In genomic region chr15:85421116-85421925, GRCh38 we compare ENCODE assay signal across 14 cellular contexts. TPM values are rescaled to one million over a fixed set of nuclear protein-coding genes. Genes with fewer than 3 reads are reported as not detected.
DNase-seq lines count a peak whose midpoint lies in the region; ATAC-seq, FAIRE-seq and TF ChIP-seq lines count a peak whose summit lies in the region.
"Had no signal": no experiment of that assay in that cellular context is flagged by ENCODE, and none has a peak within 500 bp of the region (broad histone marks: within the 10 kb centered on the region; RNA-seq: fewer than 3 reads in every experiment).

No MANE protein-coding gene starts in this region.

- no peaks in the 10 kb centered on the region for H3K9me3 Mint-ChIP-seq in astrocyte (ENCODE audit: unreplicated experiment)

- H3K4me1 ChIP-seq in A673 (ENCODE audit: insufficient read depth, low read length, poor library complexity, severe bottlenecking) (peaks cover 49% of the 10 kb centered on the region), astrocyte (ENCODE audit: insufficient read depth, low read length) (peaks cover 6% of the 10 kb centered on the region), tibial nerve (peaks cover 0 to 39% (median 7%) of the 10 kb centered on the region in 4 donors)

- peak overlapping the region; percentile 38 for H3K27ac Mint-ChIP-seq in astrocyte (ENCODE audit: unreplicated experiment)

- peaks cover 55% of the 10 kb centered on the region for H4K20me1 ChIP-seq in astrocyte (ENCODE audit: insufficient read depth, low read length)

- peak overlapping the region; percentile 43 for H3K4me2 ChIP-seq in astrocyte (ENCODE audit: low read length)

- no peak for TF ChIP-seq CTCF in A673 (conservative IDR thresholded peaks at IDR 0.05; ENCODE audit: low read depth, low read length)
- no peak for TF ChIP-seq CTCF in astrocyte (IDR thresholded peaks at IDR 0.05; ENCODE audit: insufficient read depth, low read depth, low read length)
- no peak for TF ChIP-seq CTCF in tibial nerve (IDR thresholded peaks at IDR 0.05)

- FAIRE-seq in GM19239 (lab: Jason Lieb, UNC) (peak; percentile 87), astrocyte (lab: Jason Lieb, UNC) (peak; percentile 23)

- H3K4me3 ChIP-seq in A673 (ENCODE audit: low read depth, low read length, poor library complexity, severe bottlenecking) (no peak overlapping the region), astrocyte (ENCODE audit: insufficient read depth, low read depth, low read length) (no peak overlapping the region), tibial nerve (no peak overlapping the region)
- H3K4me3 ChIP-seq: adrenal gland, ovary, testis had no signal

- TF ChIP-seq POLR2A in tibial nerve (IDR thresholded peaks at IDR 0.05): no peak

- H3K4me1 Mint-ChIP-seq in astrocyte (ENCODE audit: low read depth, unreplicated experiment): peaks cover 54% of the 10 kb centered on the region

- TF ChIP-seq EP300 in tibial nerve (IDR thresholded peaks at IDR 0.05): no peak

- DNase-seq in A673 (ENCODE audit: low spot score) (peak; percentile 86), GM19239 (ENCODE audit: insufficient read length, low spot score) (no peak), astrocyte (ENCODE audit: low read depth) (peak; percentile 75), left lobe of liver (ENCODE audit: low spot score) (no peak), tibial nerve (ENCODE audit: low spot score in 2 of 2) (no peak), DMS53 (lab: John Stamatoyannopoulos, UW) (no peak), OCI-M2 (lab: John Stamatoyannopoulos, UW; ENCODE audit: unreplicated experiment) (no peak), NCI-H2196 (lab: John Stamatoyannopoulos, UW; ENCODE audit: unreplicated experiment) (no peak)
- DNase-seq: adrenal gland, DND-41, midbrain, ovary, testis had no signal

- H3K4me3 Mint-ChIP-seq in astrocyte (ENCODE audit: unreplicated experiment): no peak overlapping the region

- no peaks in the 10 kb centered on the region for H3K27me3 ChIP-seq in A673 (replicated peaks; ENCODE audit: insufficient read depth, low read depth, low read length, poor library complexity)
- no peaks in the 10 kb centered on the region for H3K27me3 ChIP-seq in astrocyte (ENCODE audit: insufficient read depth, low read length)
- no peaks in the 10 kb centered on the region for H3K27me3 ChIP-seq in tibial nerve
- H3K27me3 ChIP-seq: adrenal gland, ovary, testis had no signal

- peak; percentile 52 for ATAC-seq in left lobe of liver

- 92 to 93% methylated on average over 10 of the region's 10 CpGs for WGBS in tibial nerve, 2 donors

- H3K9me3 ChIP-seq in A673 (ENCODE audit: low read depth, low read length, poor library complexity, severe bottlenecking): no peaks in the 10 kb centered on the region
- no peaks in the 10 kb centered on the region for H3K9me3 ChIP-seq in astrocyte (ENCODE audit: insufficient read depth, low read depth, low read length)
- H3K9me3 ChIP-seq in tibial nerve: no peaks in the 10 kb centered on the region
- H3K9me3 ChIP-seq: adrenal gland, ovary, testis had no signal

- intact Hi-C loops in A673 (cut with micrococcal nuclease; ENCODE audit: unreplicated experiment): no loop called here

- BruUV-seq in A673 (replicated peaks; lab: Mats Ljungman, UMichigan): no TSS peak

- POLR2A ChIA-PET in A673 (lab: Charles Lee; ENCODE audit: low non-redundant PET): interaction anchor here (0.6 kb wide), 2 partner anchors 70 to 197 kb away, joined by 3 to 4 read pairs; no protein-coding TSS in a partner anchor

- H3K9ac ChIP-seq in astrocyte (ENCODE audit: low read length): no peak overlapping the region

- no peaks in the 10 kb centered on the region for H3K27me3 Mint-ChIP-seq in astrocyte (ENCODE audit: low read depth, unreplicated experiment)

- H3K27ac ChIP-seq in A673 (ENCODE audit: low read depth, low read length, poor library complexity, severe bottlenecking): peak overlapping the region; percentile 45
- peak overlapping the region; percentile 13 for H3K27ac ChIP-seq in astrocyte (ENCODE audit: low read depth, low read length)
- H3K27ac ChIP-seq in tibial nerve: no peak overlapping the region
- H3K27ac ChIP-seq: adrenal gland, ovary, testis, VCaP had no signal

- H3K36me3 ChIP-seq in A673 (ENCODE audit: insufficient read depth, low read length, poor library complexity, severe bottlenecking): no peaks in the 10 kb centered on the region
- no peaks in the 10 kb centered on the region for H3K36me3 ChIP-seq in astrocyte (ENCODE audit: insufficient read depth, low read length)
- no peaks in the 10 kb centered on the region for H3K36me3 ChIP-seq in tibial nerve
- H3K36me3 ChIP-seq: adrenal gland, ovary had no signal

- CTCF ChIA-PET in A673 (lab: Charles Lee): no interaction called here

- peaks cover 94% of the 10 kb centered on the region for H3K79me2 ChIP-seq in astrocyte (ENCODE audit: insufficient read depth, low read length)

- H3K36me3 Mint-ChIP-seq in astrocyte (ENCODE audit: low read depth, unreplicated experiment): peaks cover 2% of the 10 kb centered on the region

- H2AFZ ChIP-seq in astrocyte (ENCODE audit: low read depth, low read length): no peak overlapping the region

RNA-seq across cellular contexts. Expression of gene AKAP13, which starts 40.9 kb away (rescaled TPM):
- total RNA-seq in A673 (2021) (53.3 and 54.5 TPM in 2 replicates), astrocyte (93.0 and 98.2 TPM in 2 replicates), left lobe of liver (60.5 TPM), tibial nerve (100 to 1,000 TPM; 332 to 362 (median 351) TPM)

Comparison
In these comparisons a context has a peak if more than half of its experiments do, and no peak if none do; other contexts are left out.
1. DNase-seq: peak in A673 (single experiment) and astrocyte (single experiment); none in GM19239 (single experiment), left lobe of liver (single experiment), tibial nerve (0 of 2), DMS53 (single experiment), OCI-M2 (single experiment) and NCI-H2196 (single experiment).
2. H3K27ac ChIP-seq: peak in A673 (single experiment) and astrocyte (single experiment); none in tibial nerve (0 of 4).